1 cellular context compared by ENCODE assay signal in genomic region chr14:71116206-71117122, GRCh38.
TF ChIP-seq lines count a peak whose summit lies in the region.

No MANE protein-coding gene starts in this region.

TF ChIP-seq in HepG2, 621 proteins besides CTCF, POLR2A, EP300 and RAD21 (continued from another document and continues in another):
- TF ChIP-seq HIC2 (CRISPR knock-in tag; IDR thresholded peaks at IDR 0.05; ENCODE audit: low read depth) = no peak
- no peak for TF ChIP-seq ZNF709 (CRISPR knock-in tag; IDR thresholded peaks at IDR 0.05)
- no peak for TF ChIP-seq YY1 (IDR thresholded peaks at IDR 0.05; ENCODE audit: insufficient read depth, insufficient replicate concordance, low read depth, low read length)
- no peak for TF ChIP-seq TOPORS (CRISPR knock-in tag; IDR thresholded peaks at IDR 0.05)
- TF ChIP-seq FOXA1 (IDR thresholded peaks at IDR 0.05) = no peak
- peak; percentile 62; the same call in 1 of the 2 replicates for TF ChIP-seq FOXA1 (CRISPR knock-in tag; IDR thresholded peaks at IDR 0.05)
- no peak for TF ChIP-seq ZC3H13 (CRISPR knock-in tag; IDR thresholded peaks at IDR 0.05)
- no peak for TF ChIP-seq TARDBP (CRISPR knock-in tag; IDR thresholded peaks at IDR 0.05)
- no peak for TF ChIP-seq SIN3A (IDR thresholded peaks at IDR 0.05; ENCODE audit: borderline replicate concordance, low read depth, low read length)
- no peak for TF ChIP-seq KLF16 (CRISPR knock-in tag; IDR thresholded peaks at IDR 0.05)
- TF ChIP-seq ZNF574 (CRISPR knock-in tag; IDR thresholded peaks at IDR 0.05) = no peak
- no peak for TF ChIP-seq SNAPC5 (CRISPR knock-in tag; IDR thresholded peaks at IDR 0.05; ENCODE audit: borderline replicate concordance)
- TF ChIP-seq PITX1 (CRISPR knock-in tag; IDR thresholded peaks at IDR 0.05) = peak; percentile 95
- 0 out of 2 replicates have a peak, but pooled peaks have one; percentile 15 for TF ChIP-seq TBX2 (CRISPR knock-in tag; IDR thresholded peaks at IDR 0.05; ENCODE audit: borderline replicate concordance)
- TF ChIP-seq ZNF33B (CRISPR knock-in tag; IDR thresholded peaks at IDR 0.05) = no peak
- TF ChIP-seq PRDM15 (CRISPR knock-in tag; IDR thresholded peaks at IDR 0.05) = no peak
- TF ChIP-seq NFKB2 (CRISPR knock-in tag; IDR thresholded peaks at IDR 0.05; ENCODE audit: borderline replicate concordance) = no peak
- TF ChIP-seq ZNF879 (CRISPR knock-in tag; IDR thresholded peaks at IDR 0.05) = no peak
- TF ChIP-seq ZSCAN20 (CRISPR knock-in tag; IDR thresholded peaks at IDR 0.05; ENCODE audit: borderline replicate concordance) = no peak
- TF ChIP-seq ZNF609 (CRISPR knock-in tag; IDR thresholded peaks at IDR 0.05; ENCODE audit: borderline replicate concordance) = peak; percentile 33; the same call in 1 of the 2 replicates
- TF ChIP-seq ZNF318 (CRISPR knock-in tag; IDR thresholded peaks at IDR 0.05) = no peak
- TF ChIP-seq ZBTB4 (CRISPR knock-in tag; IDR thresholded peaks at IDR 0.05; ENCODE audit: borderline replicate concordance) = no peak
- peak in 1 of 2 experiments; percentile 61; a peak in 1 of 4 replicates for TF ChIP-seq NR2F1 (CRISPR knock-in tag; IDR thresholded peaks at IDR 0.05)
- no peak for TF ChIP-seq IKZF4 (CRISPR knock-in tag; IDR thresholded peaks at IDR 0.05; ENCODE audit: borderline replicate concordance, low read depth, not compliant biosample characterization)
